ENCODE assay signal across 11 cellular contexts in genomic region chr9:133334161-133334560, GRCh38. TPM values are rescaled to one million over a fixed set of nuclear protein-coding genes. Genes with fewer than 3 reads are reported as not detected.
DNase-seq lines count a peak whose midpoint lies in the region; ATAC-seq and TF ChIP-seq lines count a peak whose summit lies in the region.
"Had no signal": no experiment of that assay in that cellular context is flagged by ENCODE, and none has a peak within 500 bp of the region (broad histone marks: within the 10 kb centered on the region; RNA-seq: fewer than 3 reads in every experiment).

No MANE protein-coding gene starts in this region.

- H3K9ac ChIP-seq in iPS-20b (ENCODE audit: low read depth, low read length), result peak overlapping the region; percentile 84

- TF ChIP-seq POLR2A in Peyer's patch (IDR thresholded peaks at IDR 0.05), result peak in 1 of 2 donors; percentile 72

- H3K36me3 ChIP-seq in Peyer's patch (peaks cover 0 to 33% (median 0%) of the 10 kb centered on the region in 3 donors), iPS-20b (ENCODE audit: insufficient read depth, low read depth, low read length) (peaks cover 58% of the 10 kb centered on the region)

- H3K9me3 ChIP-seq in Peyer's patch (no peaks in the 10 kb centered on the region), iPS-20b (ENCODE audit: insufficient read depth, low read depth, low read length) (no peaks in the 10 kb centered on the region)

- H3K4me3 Mint-ChIP-seq in stimulated activated naive CD8-positive, alpha-beta T cell treated with anti-CD3 and anti-CD28 coated beads, Interleukin-15, Interleukin-2, amounts not matched to agents 100 ng/mL and 50 ng/mL, for 24 hours, result peak overlapping the region; percentile 96

- H3K27me3 ChIP-seq in Peyer's patch (no peaks in the 10 kb centered on the region), iPS-20b (ENCODE audit: insufficient read depth, low read length) (no peaks in the 10 kb centered on the region)

- no peak for ATAC-seq in Right ventricle myocardium inferior

- H3K27ac ChIP-seq in Peyer's patch (peak overlapping the region in 3 of 4 donors; percentile 48 to 77 (median 74)), iPS-20b (ENCODE audit: low read length) (no peak overlapping the region)

- peak overlapping the region; percentile 94 for H3K27ac Mint-ChIP-seq in stimulated activated naive CD8-positive, alpha-beta T cell treated with anti-CD3 and anti-CD28 coated beads, Interleukin-15, Interleukin-2, amounts not matched to agents 100 ng/mL and 50 ng/mL, for 24 hours

- H3K4me1 Mint-ChIP-seq in stimulated activated naive CD8-positive, alpha-beta T cell treated with anti-CD3 and anti-CD28 coated beads, Interleukin-15, Interleukin-2, amounts not matched to agents 100 ng/mL and 50 ng/mL, for 24 hours (ENCODE audit: low read depth), result peaks cover 50% of the 10 kb centered on the region

- no peaks in the 10 kb centered on the region for H3K9me3 Mint-ChIP-seq in stimulated activated naive CD8-positive, alpha-beta T cell treated with anti-CD3 and anti-CD28 coated beads, Interleukin-15, Interleukin-2, amounts not matched to agents 100 ng/mL and 50 ng/mL, for 24 hours

- TF ChIP-seq CTCF in Peyer's patch (IDR thresholded peaks at IDR 0.05), result peak in 3 of 6 experiments; percentile 65 to 68 (median 66)

- peaks cover 70% of the 10 kb centered on the region for H3K36me3 Mint-ChIP-seq in stimulated activated naive CD8-positive, alpha-beta T cell treated with anti-CD3 and anti-CD28 coated beads, Interleukin-15, Interleukin-2, amounts not matched to agents 100 ng/mL and 50 ng/mL, for 24 hours (ENCODE audit: low read depth)

- H3K27me3 Mint-ChIP-seq in stimulated activated naive CD8-positive, alpha-beta T cell treated with anti-CD3 and anti-CD28 coated beads, Interleukin-15, Interleukin-2, amounts not matched to agents 100 ng/mL and 50 ng/mL, for 24 hours, result no peaks in the 10 kb centered on the region

- DNase-seq in activated CD8-positive, alpha-beta memory T cell treated with anti-CD3 and anti-CD28 coated beads, Interleukin-2, amount 50 U/mL, for 48 hours, result peak; percentile 46
- DNase-seq in activated CD8-positive, alpha-beta memory T cell treated with anti-CD3 and anti-CD28 coated beads for 24 hours, result no peak
- peak in 2 of 3 donors; percentile 88 to 89 for DNase-seq in Peyer's patch
- DNase-seq in DMS153 (lab: John Stamatoyannopoulos, UW), result no peak
- no peak for DNase-seq in Right ventricle myocardium inferior (ENCODE audit: missing footprints)
- no peak for DNase-seq in stimulated activated naive CD4-positive, alpha-beta T cell (lab: John Stamatoyannopoulos, UW)
- DNase-seq: AML-193, foreskin fibroblast, NCI-H510A had no signal

- peak overlapping the region in 2 of 4 donors; percentile 81 to 92 for H3K4me3 ChIP-seq in Peyer's patch
- H3K4me3 ChIP-seq in iPS-20b (ENCODE audit: low read length), result peak overlapping the region; percentile 92

- intact Hi-C loops in Right ventricle myocardium inferior (cut with DNase I), result no loop called here

- peaks cover 0 to 34% (median 7%) of the 10 kb centered on the region in 4 donors for H3K4me1 ChIP-seq in Peyer's patch
- peaks cover 7% of the 10 kb centered on the region; the same call in 1 of the 2 replicates for H3K4me1 ChIP-seq in iPS-20b (ENCODE audit: insufficient read depth, low read length)

RNA-seq across cellular contexts. Expression of gene SURF6, which starts 1.8 kb away (rescaled TPM):
- total RNA-seq in Peyer's patch, result 10 to 100 TPM; 16.1 to 41.2 (median 26.8) TPM
- total RNA-seq in Right ventricle myocardium inferior, result 13.4 TPM

RNA-seq across cellular contexts. Expression of gene MED22, which starts 13.8 kb away (rescaled TPM):
- 10 to 100 TPM; 23.5 to 42.1 (median 31.2) TPM for total RNA-seq in Peyer's patch
- total RNA-seq in Right ventricle myocardium inferior, result 20.8 TPM

RNA-seq across cellular contexts. Expression of gene RPL7A, which starts 13.9 kb away (rescaled TPM):
- 1,000 to 10,000 TPM in 1 of 4 donors, 100 to 1,000 TPM in 3; 708 to 1,565 (median 870) TPM for total RNA-seq in Peyer's patch
- total RNA-seq in Right ventricle myocardium inferior, result 977 TPM

RNA-seq across cellular contexts. Expression of gene SURF1, which starts 22.1 kb away (rescaled TPM):
- total RNA-seq in Peyer's patch (10 to 100 TPM; 41.2 to 75.1 (median 53.4) TPM), Right ventricle myocardium inferior (62.6 TPM)

RNA-seq across cellular contexts. Expression of gene SURF2, which starts 22.2 kb away (rescaled TPM):
- total RNA-seq in Peyer's patch (10 to 100 TPM in 3 of 4 donors, 1 to 10 TPM in 1; 5.4 to 18.9 (median 15.3) TPM), Right ventricle myocardium inferior (13.2 TPM)

Comparison
In these comparisons a context has a peak if more than half of its experiments do, and no peak if none do; other contexts are left out.
1. DNase-seq: peak in activated CD8-positive, alpha-beta memory T cell treated with anti-CD3 and anti-CD28 coated beads, Interleukin-2, amount 50 U/mL, for 48 hours (single experiment) and Peyer's patch (2 of 3); none in activated CD8-positive, alpha-beta memory T cell treated with anti-CD3 and anti-CD28 coated beads for 24 hours (single experiment), DMS153 (single experiment), Right ventricle myocardium inferior (single experiment) and stimulated activated naive CD4-positive, alpha-beta T cell (0 of 6).